ENCODE assay signal across 16 cellular contexts in the genomic region with DNA sequence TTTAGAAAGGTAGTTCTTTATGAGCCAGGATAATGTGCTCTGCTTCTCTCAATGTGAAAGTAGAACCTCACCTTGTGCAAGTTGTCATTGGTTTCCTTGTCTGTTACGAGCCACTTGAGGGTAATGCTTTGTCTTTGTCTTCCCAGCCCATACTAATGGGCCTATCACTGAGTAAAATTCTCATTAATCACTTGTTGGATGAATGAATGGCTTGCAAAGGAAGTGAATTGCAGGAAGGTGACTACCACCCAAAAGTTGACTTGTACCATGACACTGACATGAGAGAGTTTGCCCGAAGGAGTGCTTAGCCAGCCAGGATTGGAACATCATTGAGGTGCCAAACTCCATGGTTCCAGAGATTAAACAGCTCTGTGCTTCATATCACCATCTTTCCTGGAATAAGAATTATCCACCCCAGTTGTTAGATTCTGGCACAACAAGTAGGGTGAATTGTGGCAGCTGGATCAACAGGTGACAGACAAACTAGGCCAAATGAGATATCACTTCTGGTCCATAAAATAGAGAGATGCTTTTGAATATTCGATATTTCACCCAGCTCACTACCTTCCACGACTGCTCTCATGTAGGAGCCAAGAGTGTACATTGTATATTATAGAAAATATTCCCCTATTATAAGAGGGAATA. TPM values are rescaled to one million over a fixed set of nuclear protein-coding genes. Genes with fewer than 3 reads are reported as not detected.
DNase-seq lines count a peak whose midpoint lies in the region; ATAC-seq, FAIRE-seq and TF ChIP-seq lines count a peak whose summit lies in the region.
"Had no signal": no experiment of that assay in that cellular context is flagged by ENCODE, and none has a peak within 500 bp of the region (broad histone marks: within the 10 kb centered on the region; RNA-seq: fewer than 3 reads in every experiment).

No MANE protein-coding gene starts in this region.

- TF ChIP-seq CTCF in HFFc6 (IDR thresholded peaks at IDR 0.05) (no peak), D721Med (IDR thresholded peaks at IDR 0.05; ENCODE audit: insufficient read depth, missing control alignments) (no peak)

- H3K4me1 ChIP-seq in adipocyte (ENCODE audit: control insufficient read depth, insufficient read depth, low read length) (peaks cover 75% of the 10 kb centered on the region), subcutaneous abdominal adipose tissue (ENCODE audit: control insufficient read depth in 5 of 5, insufficient read depth in 5 of 5, low read length in 5 of 5) (peaks cover 7 to 82% (median 58%) of the 10 kb centered on the region in 5 donors)

- H3K27me3 Mint-ChIP-seq in HFFc6 (ENCODE audit: insufficient read depth), result no peaks in the 10 kb centered on the region
- H3K27me3 Mint-ChIP-seq: activated CD4-positive, alpha-beta T cell treated with anti-CD3 and anti-CD28 coated beads for 36 hours; CD4-positive, CD25-positive, alpha-beta regulatory T cell; T-helper 17 cell had no signal

- no peak overlapping the region for H3K4me3 ChIP-seq in adipocyte (ENCODE audit: low read length)
- H3K4me3 ChIP-seq in subcutaneous abdominal adipose tissue (ENCODE audit: low read depth in 1 of 5, low read length in 5 of 5), result no peak overlapping the region
- H3K4me3 ChIP-seq: ovary had no signal

- H3K9me3 ChIP-seq in adipocyte (ENCODE audit: control insufficient read depth, low read length), result no peaks in the 10 kb centered on the region
- H3K9me3 ChIP-seq in subcutaneous abdominal adipose tissue (ENCODE audit: control insufficient read depth in 5 of 5, low read length in 5 of 5), result no peaks in the 10 kb centered on the region
- H3K9me3 ChIP-seq: ovary had no signal

- H3K9me3 Mint-ChIP-seq in HFFc6, result no peaks in the 10 kb centered on the region
- H3K9me3 Mint-ChIP-seq: mesothelial cell of epicardium had no signal

- H3K27ac Mint-ChIP-seq in HFFc6, result peak overlapping the region; percentile 96
- H3K27ac Mint-ChIP-seq: activated CD4-positive, alpha-beta T cell treated with anti-CD3 and anti-CD28 coated beads for 36 hours; CD4-positive, CD25-positive, alpha-beta regulatory T cell; mesothelial cell of epicardium; T-helper 17 cell had no signal

- DNase-seq in HFFc6 (no peak), adipocyte (ENCODE audit: low read depth) (no peak), kidney tubule cell (ENCODE audit: low spot score) (peak; percentile 63), D721Med (ENCODE audit: insufficient read length, low spot score) (no peak), HTR-8/SVneo (ENCODE audit: insufficient read length, low spot score) (no peak), NCI-H2029 treated with DMSO at 0.1 percent for 48 hours (lab: John Stamatoyannopoulos, UW) (no peak)
- DNase-seq in stimulated activated naive CD8-positive, alpha-beta T cell treated with anti-CD3 and anti-CD28 coated beads, Interleukin-15, Interleukin-2, amounts not matched to agents 100 U/mL and 50 U/mL, for 24 hours, result no peak
- DNase-seq: activated CD4-positive, alpha-beta T cell treated with anti-CD3 and anti-CD28 coated beads for 36 hours; activated T-cell treated with anti-CD3 and anti-CD28 coated beads, Interleukin-2, amount 50 U/mL, for 1 hour; CD4-positive, CD25-positive, alpha-beta regulatory T cell; NCI-H2171 treated with DMSO at 0.1 percent for 48 hours; ovary; T-helper 17 cell had no signal

- no peaks in the 10 kb centered on the region for H3K36me3 Mint-ChIP-seq in HFFc6 (ENCODE audit: low read depth)
- H3K36me3 Mint-ChIP-seq: CD4-positive, CD25-positive, alpha-beta regulatory T cell; mesothelial cell of epicardium had no signal

- H3K9ac ChIP-seq in adipocyte (ENCODE audit: low read length) (peak overlapping the region; percentile 35), subcutaneous abdominal adipose tissue (ENCODE audit: low read length in 5 of 5) (no peak overlapping the region)

- H3K27me3 ChIP-seq in adipocyte (replicated peaks; ENCODE audit: control insufficient read depth, insufficient read depth, low read length) (no peaks in the 10 kb centered on the region), subcutaneous abdominal adipose tissue (ENCODE audit: control insufficient read depth in 5 of 5, insufficient read depth in 4 of 5, low read length in 5 of 5) (no peaks in the 10 kb centered on the region)
- H3K27me3 ChIP-seq: ovary had no signal

- peak overlapping the region; percentile 47 for H3K4me3 Mint-ChIP-seq in HFFc6
- H3K4me3 Mint-ChIP-seq: activated CD4-positive, alpha-beta T cell treated with anti-CD3 and anti-CD28 coated beads for 36 hours; CD4-positive, CD25-positive, alpha-beta regulatory T cell; mesothelial cell of epicardium; T-helper 17 cell had no signal

- FAIRE-seq in D721Med (lab: Jason Lieb, UNC) (no peak), HTR-8/SVneo (lab: Jason Lieb, UNC) (no peak)
- FAIRE-seq: colon had no signal

- peaks cover 90% of the 10 kb centered on the region for H3K4me1 Mint-ChIP-seq in HFFc6 (ENCODE audit: low read depth)
- H3K4me1 Mint-ChIP-seq: T-helper 17 cell had no signal

- ATAC-seq in stimulated activated naive CD8-positive, alpha-beta T cell treated with anti-CD3 and anti-CD28 coated beads, Interleukin-15, Interleukin-2, amounts not matched to agents 100 U/mL and 50 U/mL, for 24 hours, result no peak
- ATAC-seq: activated CD4-positive, alpha-beta T cell treated with anti-CD3 and anti-CD28 coated beads for 36 hours; T-helper 17 cell had no signal

- H3K36me3 ChIP-seq in adipocyte (ENCODE audit: control insufficient read depth, insufficient read depth, low read length, severe bottlenecking), result no peaks in the 10 kb centered on the region
- no peaks in the 10 kb centered on the region for H3K36me3 ChIP-seq in subcutaneous abdominal adipose tissue (ENCODE audit: control insufficient read depth in 5 of 5, insufficient read depth in 5 of 5, low read length in 5 of 5)
- H3K36me3 ChIP-seq: ovary had no signal

- peak overlapping the region; percentile 72 for H3K27ac ChIP-seq in subcutaneous abdominal adipose tissue (ENCODE audit: low read depth, low read length)
- H3K27ac ChIP-seq: ovary had no signal

RNA-seq across cellular contexts. Expression of gene CD28, which starts 20.5 kb away (rescaled TPM):
- not detected for total RNA-seq in HFFc6 (2021; fragmentation: NEBNext Ultra II Directional; extraction: Animal tissue kit (Norgen Biotek cat#: 25700))
- total RNA-seq: mesothelial cell of epicardium had no signal
